Comparison of ENCODE assay signal across 13 cellular contexts in the genomic region with DNA sequence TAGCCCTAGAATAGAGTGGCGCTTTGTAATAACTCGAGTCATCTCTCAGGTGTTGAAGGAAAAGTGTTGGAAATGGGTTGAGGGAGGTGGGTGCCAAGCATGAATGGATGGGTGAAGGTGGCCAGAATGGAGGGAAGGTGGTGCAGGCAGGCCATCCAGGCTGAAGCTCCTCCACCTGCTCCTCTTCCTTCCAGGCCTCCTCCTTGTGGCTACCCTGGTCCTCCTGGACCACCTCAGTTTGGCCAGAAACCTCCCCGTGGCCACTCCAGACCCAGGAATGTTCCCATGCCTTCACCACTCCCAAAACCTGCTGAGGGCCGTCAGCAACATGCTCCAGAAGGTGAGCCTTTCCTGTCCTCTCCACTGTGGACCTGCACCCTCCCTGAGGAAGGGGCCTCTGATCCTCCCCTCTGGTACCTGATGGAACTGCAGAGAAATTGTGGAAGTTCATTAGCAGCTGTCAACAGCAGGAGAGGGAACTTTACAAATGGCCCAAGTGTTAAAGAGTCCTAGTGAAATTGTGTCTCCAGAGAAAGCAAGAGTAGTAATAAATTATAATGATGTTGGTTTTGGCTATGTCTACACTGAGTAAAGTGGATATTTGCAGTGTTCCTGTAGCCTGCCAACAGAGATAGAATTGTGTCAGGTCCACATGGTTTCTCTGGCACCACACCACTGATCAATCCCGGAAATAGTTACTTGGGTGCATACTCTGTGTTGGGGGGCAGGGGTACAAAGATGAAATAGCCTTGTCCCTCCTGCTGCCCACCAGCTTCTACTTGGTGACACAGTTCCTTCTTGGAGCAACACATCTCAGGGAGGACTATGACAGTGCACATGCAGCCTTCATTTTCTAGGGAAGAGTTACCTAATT. TPM values are rescaled to one million over a fixed set of nuclear protein-coding genes. Genes with fewer than 3 reads are reported as not detected.
DNase-seq lines count a peak whose midpoint lies in the region; ATAC-seq and TF ChIP-seq lines count a peak whose summit lies in the region.
"Had no signal": no experiment of that assay in that cellular context is flagged by ENCODE, and none has a peak within 500 bp of the region (broad histone marks: within the 10 kb centered on the region; RNA-seq: fewer than 3 reads in every experiment).

No MANE protein-coding gene starts in this region.

- intact Hi-C loops in activated CD4-positive, alpha-beta T cell treated with anti-CD3 and anti-CD28 coated beads, Interleukin-2, amount 10 ng/mL, durations not matched to agents 24 days and 14 days (cut with micrococcal nuclease), result loop anchor here (5.0 kb wide), 1 partner anchor 407 kb away; a partner anchor contains a TSS

- no peaks in the 10 kb centered on the region for H3K27me3 ChIP-seq in brain microvascular endothelial cell (replicated peaks)
- no peaks in the 10 kb centered on the region for H3K27me3 ChIP-seq in suprapubic skin

- in situ Hi-C loops in brain microvascular endothelial cell (cut with HindIII; ENCODE audit: low pct_ligation_motif_present, low sequenced_read_pairs), result no loop called here
- in situ Hi-C loops in G401 (cut with HindIII; ENCODE audit: low sequenced_read_pairs), result no loop called here

- peak overlapping the region; percentile 25 for H3K4me3 Mint-ChIP-seq in activated CD4-positive, alpha-beta T cell treated with anti-CD3 and anti-CD28 coated beads, Interleukin-2, amount 10 ng/mL, durations not matched to agents 24 days and 14 days
- H3K4me3 Mint-ChIP-seq in IgD-negative memory B cell (peak overlapping the region; percentile 87 to 96 (median 92)), neural crest cell (peak overlapping the region; percentile 74)

- H3K36me3 Mint-ChIP-seq in activated CD4-positive, alpha-beta T cell treated with anti-CD3 and anti-CD28 coated beads, Interleukin-2, amount 10 ng/mL, durations not matched to agents 24 days and 14 days (ENCODE audit: low read depth), result peaks cover 2% of the 10 kb centered on the region
- H3K36me3 Mint-ChIP-seq in IgD-negative memory B cell (peaks cover 4% of the 10 kb centered on the region), neural crest cell (ENCODE audit: low read depth) (peaks cover 4% of the 10 kb centered on the region)

- no peak overlapping the region for H3K27ac ChIP-seq in brain microvascular endothelial cell
- no peak overlapping the region for H3K27ac ChIP-seq in suprapubic skin

- no peak for TF ChIP-seq POLR2A in suprapubic skin (IDR thresholded peaks at IDR 0.05)

- no peak for TF ChIP-seq EP300 in suprapubic skin (IDR thresholded peaks at IDR 0.05)

- WGBS in suprapubic skin, result 85% methylated on average over 5 of the region's 5 CpGs

- H3K4me1 ChIP-seq in suprapubic skin, result peaks cover 13% of the 10 kb centered on the region

- H3K9me3 ChIP-seq in suprapubic skin, result no peaks in the 10 kb centered on the region

- H3K4me1 Mint-ChIP-seq in activated CD4-positive, alpha-beta T cell treated with anti-CD3 and anti-CD28 coated beads, Interleukin-2, amount 10 ng/mL, durations not matched to agents 24 days and 14 days, result peaks cover 18% of the 10 kb centered on the region
- H3K4me1 Mint-ChIP-seq in IgD-negative memory B cell, result peaks cover 16 to 29% (median 25%) of the 10 kb centered on the region in 3 donors
- H3K4me1 Mint-ChIP-seq in neural crest cell, result peaks cover 3% of the 10 kb centered on the region

- no peak overlapping the region for H3K27ac Mint-ChIP-seq in activated CD4-positive, alpha-beta T cell treated with anti-CD3 and anti-CD28 coated beads, Interleukin-2, amount 10 ng/mL, durations not matched to agents 24 days and 14 days
- H3K27ac Mint-ChIP-seq in IgD-negative memory B cell (peak overlapping the region in 1 of 3 donors; percentile 81), neural crest cell (ENCODE audit: unreplicated experiment) (no peak overlapping the region)

- peak; percentile 38 for TF ChIP-seq CTCF in brain microvascular endothelial cell (IDR thresholded peaks at IDR 0.05; ENCODE audit: low read depth, low read length, missing control alignments)
- no peak for TF ChIP-seq CTCF in neural crest cell (conservative IDR thresholded peaks at IDR 0.05)
- TF ChIP-seq CTCF in suprapubic skin (IDR thresholded peaks at IDR 0.05), result no peak

- H3K27me3 Mint-ChIP-seq in activated CD4-positive, alpha-beta T cell treated with anti-CD3 and anti-CD28 coated beads, Interleukin-2, amount 10 ng/mL, durations not matched to agents 24 days and 14 days, result peaks cover 11% of the 10 kb centered on the region
- H3K27me3 Mint-ChIP-seq in IgD-negative memory B cell (no peaks in the 10 kb centered on the region), neural crest cell (ENCODE audit: low read depth) (peaks cover 24% of the 10 kb centered on the region)

- peak; percentile 56 for DNase-seq in activated CD4-positive, alpha-beta T cell treated with anti-CD3 and anti-CD28 coated beads, Interleukin-2, amount 10 ng/mL, durations not matched to agents 24 days and 14 days
- DNase-seq in activated CD4-positive, alpha-beta T cell treated with anti-CD3 and anti-CD28 coated beads for 4 hours, result no peak
- no peak for DNase-seq in brain microvascular endothelial cell
- DNase-seq in neural crest cell (ENCODE audit: low read depth, low spot score), result no peak
- DNase-seq in suprapubic skin (ENCODE audit: low spot score in 2 of 2), result no peak
- DNase-seq in G401 (ENCODE audit: low spot score), result no peak
- DNase-seq: activated CD4-positive, alpha-beta T cell treated with anti-CD3 and anti-CD28 coated beads, Interleukin-2, amount 50 U/mL, for 1 hour; anterior cingulate cortex; foreskin melanocyte; NCI-H1436; stimulated activated naive CD4-positive, alpha-beta T cell had no signal

- no peaks in the 10 kb centered on the region for H3K36me3 ChIP-seq in brain microvascular endothelial cell (replicated peaks)
- no peaks in the 10 kb centered on the region for H3K36me3 ChIP-seq in suprapubic skin

- no peak for ATAC-seq in GM18907 (IDR thresholded peaks at IDR 0.05; ENCODE audit: unreplicated experiment)

- H3K9me3 Mint-ChIP-seq in activated CD4-positive, alpha-beta T cell treated with anti-CD3 and anti-CD28 coated beads, Interleukin-2, amount 10 ng/mL, durations not matched to agents 24 days and 14 days, result no peaks in the 10 kb centered on the region
- H3K9me3 Mint-ChIP-seq in IgD-negative memory B cell (no peaks in the 10 kb centered on the region), neural crest cell (peaks cover 6% of the 10 kb centered on the region)

- H3K4me3 ChIP-seq in brain microvascular endothelial cell (ENCODE audit: low read depth, low read length), result no peak overlapping the region
- no peak overlapping the region for H3K4me3 ChIP-seq in suprapubic skin

RNA-seq across cellular contexts. Expression of a gene that starts 1.6 kb away (rescaled TPM):
- 0.21 and 0.59 TPM in 2 replicates for total RNA-seq in activated CD4-positive, alpha-beta T cell treated with anti-CD3 and anti-CD28 coated beads, Interleukin-2, amount 10 ng/mL, durations not matched to agents 24 days and 14 days
- 3.5 TPM for polyA plus RNA-seq in IgD-negative memory B cell
- 0.30 and 0.54 TPM in 2 replicates for total RNA-seq in neural crest cell
- under 1 TPM in 1 of 4 donors, not detected in 3; 0.30 TPM for total RNA-seq in suprapubic skin
- 0.49 and 1.4 TPM in 2 replicates for total RNA-seq in G401 (2014; rRNA removed; shearing (Covaris generic))

Comparison
In these comparisons a context has a peak if more than half of its experiments do, and no peak if none do; other contexts are left out.
1. H3K4me3 Mint-ChIP-seq: peak in every context shown above with its lines; median percentile 92 in IgD-negative memory B cell; 74 in neural crest cell; 25 in activated CD4-positive, alpha-beta T cell treated with anti-CD3 and anti-CD28 coated beads, Interleukin-2, amount 10 ng/mL, durations not matched to agents 24 days and 14 days.